Comparison of ENCODE assay signal across 1 cellular context in the genomic region with DNA sequence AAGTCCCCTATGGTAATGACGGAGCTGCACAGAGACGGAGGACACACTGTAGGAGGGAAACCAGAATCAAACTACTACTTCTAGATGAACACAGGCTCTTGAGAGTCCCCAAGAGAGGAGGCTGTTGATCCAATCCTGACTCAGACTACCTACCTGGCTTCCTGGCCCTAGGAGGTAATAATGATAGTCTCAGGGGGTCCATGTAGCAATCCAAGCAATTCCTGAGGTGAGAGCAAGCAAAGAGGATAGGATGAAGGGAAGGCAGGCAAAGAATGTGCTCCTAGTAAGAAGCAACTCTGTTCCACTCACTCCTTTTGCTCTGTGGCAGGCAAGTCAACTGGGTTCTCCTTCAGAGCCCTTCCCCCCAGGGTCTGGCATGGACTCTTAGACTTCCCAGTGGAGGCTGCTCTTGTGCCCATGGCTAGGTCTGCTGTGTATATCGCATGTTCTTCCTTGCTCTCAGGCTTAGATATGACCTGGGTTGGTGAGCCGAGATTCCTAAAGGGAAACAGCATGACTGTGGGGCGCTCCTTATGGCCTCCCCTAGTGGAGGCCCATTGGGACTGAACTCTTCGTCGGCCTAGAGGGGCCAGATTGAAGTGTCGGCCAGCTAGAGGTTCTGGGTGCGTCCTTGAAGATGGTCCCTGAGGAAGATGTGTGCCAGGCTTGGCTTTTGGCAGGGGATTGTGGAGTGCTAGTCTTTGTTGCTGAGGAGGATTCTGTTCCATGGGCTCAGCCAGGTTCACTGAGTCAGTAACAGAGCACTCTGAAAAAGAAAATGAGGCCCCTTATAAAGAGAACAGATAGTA.
TF ChIP-seq lines count a peak whose summit lies in the region.

No MANE protein-coding gene starts in this region.

TF ChIP-seq in HCT116, 20 proteins besides CTCF, POLR2A, EP300 and RAD21:
- no peak for TF ChIP-seq ZNF274 (IDR thresholded peaks at IDR 0.05; ENCODE audit: low read depth, low read length)
- TF ChIP-seq YY1 (IDR thresholded peaks at IDR 0.05; ENCODE audit: extremely low read depth, insufficient replicate concordance, low read depth, low read length), result no peak
- no peak for TF ChIP-seq ELF1 (IDR thresholded peaks at IDR 0.05; ENCODE audit: borderline replicate concordance, low read depth)
- no peak for TF ChIP-seq EGR1 (IDR thresholded peaks at IDR 0.05; ENCODE audit: low read depth)
- TF ChIP-seq, protein P1, sequence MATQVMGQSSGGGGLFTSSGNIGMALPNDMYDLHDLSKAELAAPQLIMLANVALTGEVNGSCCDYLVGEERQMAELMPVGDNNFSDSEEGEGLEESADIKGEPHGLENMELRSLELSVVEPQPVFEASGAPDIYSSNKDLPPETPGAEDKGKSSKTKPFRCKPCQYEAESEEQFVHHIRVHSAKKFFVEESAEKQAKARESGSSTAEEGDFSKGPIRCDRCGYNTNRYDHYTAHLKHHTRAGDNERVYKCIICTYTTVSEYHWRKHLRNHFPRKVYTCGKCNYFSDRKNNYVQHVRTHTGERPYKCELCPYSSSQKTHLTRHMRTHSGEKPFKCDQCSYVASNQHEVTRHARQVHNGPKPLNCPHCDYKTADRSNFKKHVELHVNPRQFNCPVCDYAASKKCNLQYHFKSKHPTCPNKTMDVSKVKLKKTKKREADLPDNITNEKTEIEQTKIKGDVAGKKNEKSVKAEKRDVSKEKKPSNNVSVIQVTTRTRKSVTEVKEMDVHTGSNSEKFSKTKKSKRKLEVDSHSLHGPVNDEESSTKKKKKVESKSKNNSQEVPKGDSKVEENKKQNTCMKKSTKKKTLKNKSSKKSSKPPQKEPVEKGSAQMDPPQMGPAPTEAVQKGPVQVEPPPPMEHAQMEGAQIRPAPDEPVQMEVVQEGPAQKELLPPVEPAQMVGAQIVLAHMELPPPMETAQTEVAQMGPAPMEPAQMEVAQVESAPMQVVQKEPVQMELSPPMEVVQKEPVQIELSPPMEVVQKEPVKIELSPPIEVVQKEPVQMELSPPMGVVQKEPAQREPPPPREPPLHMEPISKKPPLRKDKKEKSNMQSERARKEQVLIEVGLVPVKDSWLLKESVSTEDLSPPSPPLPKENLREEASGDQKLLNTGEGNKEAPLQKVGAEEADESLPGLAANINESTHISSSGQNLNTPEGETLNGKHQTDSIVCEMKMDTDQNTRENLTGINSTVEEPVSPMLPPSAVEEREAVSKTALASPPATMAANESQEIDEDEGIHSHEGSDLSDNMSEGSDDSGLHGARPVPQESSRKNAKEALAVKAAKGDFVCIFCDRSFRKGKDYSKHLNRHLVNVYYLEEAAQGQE (IDR thresholded peaks at IDR 0.05; ENCODE audit: low read depth), result no peak
- TF ChIP-seq SIN3A (IDR thresholded peaks at IDR 0.05; ENCODE audit: low read depth), result no peak
- TF ChIP-seq CBX3 (IDR thresholded peaks at IDR 0.05; ENCODE audit: low read depth), result no peak
- no peak for TF ChIP-seq CEBPB (IDR thresholded peaks at IDR 0.05; ENCODE audit: low read depth)
- TF ChIP-seq EZH2phosphoT487 (IDR thresholded peaks at IDR 0.05; ENCODE audit: borderline replicate concordance), result no peak
